10 cellular contexts compared by ENCODE assay signal in genomic region chr6:163782436-163783003, GRCh38.
DNase-seq lines count a peak whose midpoint lies in the region; ATAC-seq lines count a peak whose summit lies in the region.
"Had no signal": no experiment of that assay in that cellular context is flagged by ENCODE, and none has a peak within 500 bp of the region (broad histone marks: within the 10 kb centered on the region; RNA-seq: fewer than 3 reads in every experiment).

No MANE protein-coding gene starts in this region.

- H3K4me2 ChIP-seq in BLaER1 treated with 17β-estradiol and CSF1 and Interleukin-3, amounts not matched to agents 10 nM and 100 nM: peak overlapping the region; percentile 31 to 68 (median 52)

- H3K36me3 Mint-ChIP-seq in central memory CD8-positive, alpha-beta T cell (ENCODE audit: insufficient read depth): no peaks in the 10 kb centered on the region
- H3K36me3 Mint-ChIP-seq in activated T-helper 1 cell treated with anti-CD3 and anti-CD28 coated beads, Interleukin-12 subunit alpha, Interleukin-12 subunit beta, Interleukin-2, Interleukin-4 antibody, amounts not matched to agents 30 ng/mL and 10 ng/mL and 1 ng/mL, durations not matched to agents 14 hours and 24 hours and 36 hours (ENCODE audit: low read depth): no peaks in the 10 kb centered on the region

- intact Hi-C loops in activated T-helper 1 cell treated with anti-CD3 and anti-CD28 coated beads, Interleukin-12 subunit alpha, Interleukin-12 subunit beta, Interleukin-2, Interleukin-4 antibody, amounts not matched to agents 30 ng/mL and 10 ng/mL and 1 ng/mL, durations not matched to agents 14 hours and 24 hours and 36 hours (cut with micrococcal nuclease): no loop called here

- no peak overlapping the region for H3K4me3 Mint-ChIP-seq in central memory CD8-positive, alpha-beta T cell
- no peak overlapping the region for H3K4me3 Mint-ChIP-seq in activated T-helper 1 cell treated with anti-CD3 and anti-CD28 coated beads, Interleukin-12 subunit alpha, Interleukin-12 subunit beta, Interleukin-2, Interleukin-4 antibody, amounts not matched to agents 30 ng/mL and 10 ng/mL and 1 ng/mL, durations not matched to agents 14 hours and 24 hours and 36 hours

- H3K27me3 Mint-ChIP-seq in central memory CD8-positive, alpha-beta T cell: peaks cover 21% of the 10 kb centered on the region
- peaks cover 7% of the 10 kb centered on the region for H3K27me3 Mint-ChIP-seq in activated T-helper 1 cell treated with anti-CD3 and anti-CD28 coated beads, Interleukin-12 subunit alpha, Interleukin-12 subunit beta, Interleukin-2, Interleukin-4 antibody, amounts not matched to agents 30 ng/mL and 10 ng/mL and 1 ng/mL, durations not matched to agents 14 hours and 24 hours and 36 hours (ENCODE audit: insufficient read depth)

- 0 out of 22 replicates have a peak overlapping the region, but pooled peaks of 1 of the 11 experiments have one; percentile 6 for H3K27ac ChIP-seq in BLaER1 treated with 17β-estradiol and CSF1 and Interleukin-3, amounts not matched to agents 10 nM and 100 nM
- H3K27ac ChIP-seq: C4-2B, cardiac muscle cell had no signal

- no peak overlapping the region for H3K4me3 ChIP-seq in BLaER1 treated with 17β-estradiol and CSF1 and Interleukin-3, amounts not matched to agents 10 nM and 100 nM
- H3K4me3 ChIP-seq: cardiac muscle cell had no signal

- peak overlapping the region; percentile 56 for H3K27ac Mint-ChIP-seq in central memory CD8-positive, alpha-beta T cell (ENCODE audit: low read depth)
- H3K27ac Mint-ChIP-seq in activated T-helper 1 cell treated with anti-CD3 and anti-CD28 coated beads, Interleukin-12 subunit alpha, Interleukin-12 subunit beta, Interleukin-2, Interleukin-4 antibody, amounts not matched to agents 30 ng/mL and 10 ng/mL and 1 ng/mL, durations not matched to agents 14 hours and 24 hours and 36 hours: no peak overlapping the region

- no peaks in the 10 kb centered on the region for H3K9me3 Mint-ChIP-seq in central memory CD8-positive, alpha-beta T cell
- no peaks in the 10 kb centered on the region for H3K9me3 Mint-ChIP-seq in activated T-helper 1 cell treated with anti-CD3 and anti-CD28 coated beads, Interleukin-12 subunit alpha, Interleukin-12 subunit beta, Interleukin-2, Interleukin-4 antibody, amounts not matched to agents 30 ng/mL and 10 ng/mL and 1 ng/mL, durations not matched to agents 14 hours and 24 hours and 36 hours

- no peak overlapping the region for H3K9ac ChIP-seq in BLaER1 treated with 17β-estradiol and CSF1 and Interleukin-3, amounts not matched to agents 10 nM and 100 nM

- ATAC-seq in GM21360 (IDR thresholded peaks at IDR 0.05; ENCODE audit: unreplicated experiment): peak; percentile 92
- peak; percentile 86 for ATAC-seq in HG03342 (IDR thresholded peaks at IDR 0.05; ENCODE audit: unreplicated experiment)
- no peak for ATAC-seq in central memory CD8-positive, alpha-beta T cell (replicated peaks; ENCODE audit: extremely low read depth, poor library complexity, severe bottlenecking)

- peaks cover 0 to 7% (median 0%) of the 10 kb centered on the region in 11 experiments; a peak in 1 of 22 replicates for H3K9me3 ChIP-seq in BLaER1 treated with 17β-estradiol and CSF1 and Interleukin-3, amounts not matched to agents 10 nM and 100 nM (replicated peaks in 1 of 11)

- no peaks in the 10 kb centered on the region for H4K20me1 ChIP-seq in BLaER1 treated with 17β-estradiol and CSF1 and Interleukin-3, amounts not matched to agents 10 nM and 100 nM

- no peak for DNase-seq in central memory CD8-positive, alpha-beta T cell (ENCODE audit: low spot score in 2 of 2)
- DNase-seq in NAMALWA (ENCODE audit: low spot score) (no peak), NCI-H510A (lab: John Stamatoyannopoulos, UW) (no peak), NCI-H146 treated with DMSO at 0.1 percent for 48 hours (lab: John Stamatoyannopoulos, UW; ENCODE audit: unreplicated experiment) (no peak)
- no peak for DNase-seq in activated T-helper 1 cell treated with anti-CD3 and anti-CD28 coated beads, Interleukin-12 subunit alpha, Interleukin-12 subunit beta, Interleukin-2, Interleukin-4 antibody, amounts not matched to agents 30 ng/mL and 10 ng/mL and 1 ng/mL, durations not matched to agents 14 hours and 24 hours and 36 hours (ENCODE audit: low spot score)

- H3K36me3 ChIP-seq in BLaER1 treated with 17β-estradiol and CSF1 and Interleukin-3, amounts not matched to agents 10 nM and 100 nM: no peaks in the 10 kb centered on the region
- H3K36me3 ChIP-seq: cardiac muscle cell had no signal

- no peaks in the 10 kb centered on the region for H3K27me3 ChIP-seq in BLaER1 treated with 17β-estradiol and CSF1 and Interleukin-3, amounts not matched to agents 10 nM and 100 nM
- H3K27me3 ChIP-seq: cardiac muscle cell had no signal

- H3K4me1 Mint-ChIP-seq in central memory CD8-positive, alpha-beta T cell: peaks cover 13% of the 10 kb centered on the region
- peaks cover 15% of the 10 kb centered on the region for H3K4me1 Mint-ChIP-seq in activated T-helper 1 cell treated with anti-CD3 and anti-CD28 coated beads, Interleukin-12 subunit alpha, Interleukin-12 subunit beta, Interleukin-2, Interleukin-4 antibody, amounts not matched to agents 30 ng/mL and 10 ng/mL and 1 ng/mL, durations not matched to agents 14 hours and 24 hours and 36 hours (ENCODE audit: low read depth)

- peaks cover 13 to 17% (median 15%) of the 10 kb centered on the region in 10 experiments for H3K4me1 ChIP-seq in BLaER1 treated with 17β-estradiol and CSF1 and Interleukin-3, amounts not matched to agents 10 nM and 100 nM
